1 cellular context compared by ENCODE assay signal in genomic region chr1:94411217-94411616, GRCh38.
TF ChIP-seq lines count a peak whose summit lies in the region.

No MANE protein-coding gene starts in this region.

TF ChIP-seq in endothelial cell of umbilical vein, 7 proteins besides CTCF, POLR2A, EP300 and RAD21 (continued from another document):
- TF ChIP-seq, protein P1, sequence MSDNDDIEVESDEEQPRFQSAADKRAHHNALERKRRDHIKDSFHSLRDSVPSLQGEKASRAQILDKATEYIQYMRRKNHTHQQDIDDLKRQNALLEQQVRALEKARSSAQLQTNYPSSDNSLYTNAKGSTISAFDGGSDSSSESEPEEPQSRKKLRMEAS (IDR thresholded peaks at IDR 0.05; ENCODE audit: insufficient read depth, insufficient read length) = no peak
- TF ChIP-seq MYC (IDR thresholded peaks at IDR 0.05; ENCODE audit: low read depth, low read length) (no peak), EZH2 (IDR thresholded peaks at IDR 0.05; ENCODE audit: borderline replicate concordance, low read depth, low read length, severe bottlenecking) (no peak), JUN (IDR thresholded peaks at IDR 0.05; ENCODE audit: borderline replicate concordance, insufficient read depth, insufficient read length, low read depth) (no peak), POLR2AphosphoS5 (IDR thresholded peaks at IDR 0.05; ENCODE audit: insufficient read depth, low read depth, low read length) (no peak)
